ENCODE assay signal across 14 cellular contexts in the genomic region with DNA sequence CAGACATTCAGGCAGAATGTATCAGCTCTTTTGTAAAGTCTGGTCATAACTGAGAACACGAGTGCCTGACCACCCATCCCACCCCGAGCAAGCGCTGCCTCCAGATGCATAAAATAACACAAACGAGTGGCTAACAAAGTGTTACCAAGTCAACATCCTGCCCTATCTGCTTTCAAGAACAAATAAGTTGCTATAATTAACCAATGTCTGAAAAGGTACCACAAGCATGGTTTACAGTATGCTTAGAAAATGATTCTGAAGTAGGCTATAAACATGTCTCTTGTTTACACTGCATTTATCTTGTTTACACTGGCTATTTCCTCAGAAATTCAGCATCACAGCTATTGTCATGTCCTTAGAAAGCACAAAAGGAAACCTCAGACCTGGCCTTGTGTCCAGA. TPM values are rescaled to one million over a fixed set of nuclear protein-coding genes. Genes with fewer than 3 reads are reported as not detected.
DNase-seq lines count a peak whose midpoint lies in the region; ATAC-seq, FAIRE-seq and TF ChIP-seq lines count a peak whose summit lies in the region.
"Had no signal": no experiment of that assay in that cellular context is flagged by ENCODE, and none has a peak within 500 bp of the region (broad histone marks: within the 10 kb centered on the region; RNA-seq: fewer than 3 reads in every experiment).

No MANE protein-coding gene starts in this region.

- TF ChIP-seq CTCF in esophagus squamous epithelium (IDR thresholded peaks at IDR 0.05) = no peak

- no peaks in the 10 kb centered on the region for H3K36me3 ChIP-seq in CD8-positive, alpha-beta memory T cell (ENCODE audit: insufficient read depth, low read length)
- no peaks in the 10 kb centered on the region for H3K36me3 ChIP-seq in esophagus squamous epithelium

- H3K4me1 Mint-ChIP-seq in CD8-positive, alpha-beta memory T cell = peaks cover 49 to 54% (median 52%) of the 10 kb centered on the region in 3 donors

- H3K27ac ChIP-seq in CD8-positive, alpha-beta memory T cell (ENCODE audit: low read depth, low read length) = peak overlapping the region; percentile 65
- H3K27ac ChIP-seq in esophagus squamous epithelium = no peak overlapping the region
- H3K27ac ChIP-seq: dorsolateral prefrontal cortex had no signal

- H3K36me3 Mint-ChIP-seq in CD8-positive, alpha-beta memory T cell = no peaks in the 10 kb centered on the region
- H3K36me3 Mint-ChIP-seq: activated CD4-positive, alpha-beta memory T cell treated with anti-CD3 and anti-CD28 coated beads for 36 hours; activated naive CD8-positive, alpha-beta T cell had no signal

- CTCF ChIA-PET in CD8-positive, alpha-beta memory T cell (lab: Charles Lee) = no interaction called here

- intact Hi-C loops in esophagus squamous epithelium (cut with DNase I) = no loop called here

- DNase-seq in CD8-positive, alpha-beta memory T cell = peak in 2 of 5 donors; percentile 31 to 58
- DNase-seq in NCI-H510A (lab: John Stamatoyannopoulos, UW) (peak; percentile 43), occipital lobe (lab: John Stamatoyannopoulos, UW) (no peak), esophagus squamous epithelium (lab: John Stamatoyannopoulos, UW) (no peak), kidney tubule cell (ENCODE audit: low spot score) (no peak)
- no peak for DNase-seq in activated CD4-positive, alpha-beta T cell treated with anti-CD3 and anti-CD28 coated beads, Interleukin-2, amount 50 U/mL, for 1 hour
- DNase-seq: activated CD4-positive, alpha-beta memory T cell treated with anti-CD3 and anti-CD28 coated beads for 36 hours; dorsolateral prefrontal cortex; HFFc6; SK-N-SH; testis had no signal

- FAIRE-seq in islet of Langerhans (lab: Jason Lieb, UNC) = peak; percentile 88

- H3K27me3 ChIP-seq in CD8-positive, alpha-beta memory T cell (ENCODE audit: insufficient read depth, low read length, poor library complexity, severe bottlenecking) = no peaks in the 10 kb centered on the region
- no peaks in the 10 kb centered on the region for H3K27me3 ChIP-seq in esophagus squamous epithelium
- H3K27me3 ChIP-seq: dorsolateral prefrontal cortex, testis had no signal

- TF ChIP-seq POLR2A in esophagus squamous epithelium (IDR thresholded peaks at IDR 0.05) = peak in 1 of 4 donors; percentile 17

- H3K27ac Mint-ChIP-seq in CD8-positive, alpha-beta memory T cell = peak overlapping the region; percentile 88 to 96 (median 94)
- H3K27ac Mint-ChIP-seq: activated CD4-positive, alpha-beta memory T cell treated with anti-CD3 and anti-CD28 coated beads for 36 hours; activated naive CD8-positive, alpha-beta T cell; HFFc6 had no signal

- peaks cover 0 to 1% of the 10 kb centered on the region in 2 donors for H3K27me3 Mint-ChIP-seq in CD8-positive, alpha-beta memory T cell
- H3K27me3 Mint-ChIP-seq: activated CD4-positive, alpha-beta memory T cell treated with anti-CD3 and anti-CD28 coated beads for 36 hours; activated naive CD8-positive, alpha-beta T cell had no signal

- ATAC-seq in HG03354 (IDR thresholded peaks at IDR 0.05; ENCODE audit: poor library complexity, severe bottlenecking, unreplicated experiment) = peak; percentile 49

- POLR2A ChIA-PET in CD8-positive, alpha-beta memory T cell (lab: Charles Lee) = no interaction called here

- no peaks in the 10 kb centered on the region for H3K9me3 ChIP-seq in CD8-positive, alpha-beta memory T cell (ENCODE audit: low read length)
- H3K9me3 ChIP-seq in esophagus squamous epithelium = no peaks in the 10 kb centered on the region
- H3K9me3 ChIP-seq: SK-N-SH, testis had no signal

- H3K4me3 Mint-ChIP-seq in CD8-positive, alpha-beta memory T cell = peak overlapping the region; percentile 8 to 77 (median 69)
- H3K4me3 Mint-ChIP-seq: activated CD4-positive, alpha-beta memory T cell treated with anti-CD3 and anti-CD28 coated beads for 36 hours; activated naive CD8-positive, alpha-beta T cell; HFFc6 had no signal

- H3K4me1 ChIP-seq in CD8-positive, alpha-beta memory T cell (ENCODE audit: insufficient read depth, low read length) = peaks cover 36% of the 10 kb centered on the region
- no peaks in the 10 kb centered on the region for H3K4me1 ChIP-seq in esophagus squamous epithelium

- WGBS in esophagus squamous epithelium, 2 donors = 35 to 60% methylated on average over 4 of the region's 4 CpGs

- no peak overlapping the region for H3K4me3 ChIP-seq in CD8-positive, alpha-beta memory T cell (ENCODE audit: low read length)
- H3K4me3 ChIP-seq in esophagus squamous epithelium = no peak overlapping the region
- H3K4me3 ChIP-seq: dorsolateral prefrontal cortex, testis had no signal

- no peaks in the 10 kb centered on the region for H3K9me3 Mint-ChIP-seq in CD8-positive, alpha-beta memory T cell
- H3K9me3 Mint-ChIP-seq: activated CD4-positive, alpha-beta memory T cell treated with anti-CD3 and anti-CD28 coated beads for 36 hours; HFFc6 had no signal

RNA-seq across cellular contexts. Expression of a gene that starts 49.5 kb away (rescaled TPM):
- 1 to 10 TPM; 5.7 to 6.7 TPM for total RNA-seq in CD8-positive, alpha-beta memory T cell
- polyA plus RNA-seq in CD8-positive, alpha-beta memory T cell = 37.0 TPM
- total RNA-seq in occipital lobe (5.6 TPM), esophagus squamous epithelium (1 to 10 TPM in 3 of 4 donors, under 1 TPM in 1; 0.57 to 7.6 (median 3.7) TPM)
